In genomic region chr1:26122988-26123973, GRCh38 we compare ENCODE assay signal across 1 cellular context.
TF ChIP-seq lines count a peak whose summit lies in the region.

No MANE protein-coding gene starts in this region.

TF ChIP-seq in K562, 482 proteins besides CTCF, POLR2A, EP300 and RAD21 (continued from another document):
- TF ChIP-seq RREB1 (CRISPR knock-in tag; IDR thresholded peaks at IDR 0.05) (no peak), JUN (IDR thresholded peaks at IDR 0.05; ENCODE audit: borderline replicate concordance, low read depth, low read length) (peak; percentile 81), JUN (CRISPR knock-in tag; IDR thresholded peaks at IDR 0.05; ENCODE audit: borderline replicate concordance) (no peak), SPI1 (IDR thresholded peaks at IDR 0.05; ENCODE audit: borderline replicate concordance, low read depth, low read length) (peak; percentile 3; the same call in 1 of the 2 replicates), E2F3 (CRISPR knock-in tag; IDR thresholded peaks at IDR 0.05) (no peak), TRIM24 (IDR thresholded peaks at IDR 0.05) (peak in 1 of 2 experiments; percentile 32; a peak in 1 of 4 replicates), SUPT5H (IDR thresholded peaks at IDR 0.05) (no peak; the same call in 1 of the 2 replicates), ZMIZ1 (IDR thresholded peaks at IDR 0.05; ENCODE audit: low read depth in 2 of 2, low read length in 2 of 2) (no peak), LARP7 (IDR thresholded peaks at IDR 0.05) (no peak), ZNF398 (CRISPR knock-in tag; IDR thresholded peaks at IDR 0.05) (no peak), ETS1 (conservative IDR thresholded peaks at IDR 0.05; ENCODE audit: control insufficient read depth, low read depth, low read length) (no peak), SAFB (IDR thresholded peaks at IDR 0.05; ENCODE audit: borderline replicate concordance, low read depth, low read length) (no peak), SMARCA5 (IDR thresholded peaks at IDR 0.05) (no peak), GABPA (tag; conservative IDR thresholded peaks at IDR 0.05; ENCODE audit: low read depth) (0 out of 2 replicates have a peak, but pooled peaks have one; percentile 8)
